8 cellular contexts compared by ENCODE assay signal in genomic region chr19:10105241-10106099, GRCh38. TPM values are rescaled to one million over a fixed set of nuclear protein-coding genes. Genes with fewer than 3 reads are reported as not detected.
A peak's percentile ranks its signal among the peaks of the same experiment; 100 is the strongest.
DNase-seq lines count a peak whose midpoint lies in the region; ATAC-seq and TF ChIP-seq lines count a peak whose summit lies in the region.

No MANE protein-coding gene starts in this region.

- peak; percentile 5 for ATAC-seq in HG02973 (IDR thresholded peaks at IDR 0.05; ENCODE audit: unreplicated experiment)

- peak overlapping the region in 5 of 8 donors; percentile 88 to 92 (median 91) for H3K4me3 ChIP-seq in spleen

- DNase-seq in G401 (ENCODE audit: low spot score), result peak; percentile 14
- peak; percentile 59 for DNase-seq in T-helper 22 cell (ENCODE audit: low read depth)
- peak; percentile 53 for DNase-seq in effector CD4-positive, alpha-beta T cell
- no peak for DNase-seq in spleen
- DNase-seq in NCI-H1930 (lab: John Stamatoyannopoulos, UW), result no peak
- DNase-seq in NCI-H524 (lab: John Stamatoyannopoulos, UW), result no peak
- DNase-seq in NCI-H2107 (lab: John Stamatoyannopoulos, UW), result no peak

- no peaks in the 10 kb centered on the region for H3K27me3 ChIP-seq in spleen (replicated peaks in 1 of 7)

- H3K4me1 ChIP-seq in spleen, result peaks cover 12 to 99% (median 75%) of the 10 kb centered on the region in 6 donors

- peak overlapping the region; percentile 84 to 95 (median 90) for H3K27ac ChIP-seq in spleen

- TF ChIP-seq CTCF in spleen (IDR thresholded peaks at IDR 0.05 in 8 of 11, conservative IDR thresholded peaks at IDR 0.05 in 3 of 11), result no peak

- peaks cover 0 to 35% (median 33%) of the 10 kb centered on the region in 6 donors for H3K36me3 ChIP-seq in spleen

- 22 to 48% (median 29%) methylated on average over 18 of the region's 18 CpGs for WGBS in spleen, 5 donors

- intact Hi-C loops in spleen (cut with DNase I; ENCODE audit: low total_unique reads), result no loop called here

- no peak for TF ChIP-seq POLR2A in spleen (IDR thresholded peaks at IDR 0.05)

- in situ Hi-C loops in G401 (cut with HindIII; ENCODE audit: low sequenced_read_pairs), result no loop called here

- H3K9me3 ChIP-seq in spleen, result no peaks in the 10 kb centered on the region

RNA-seq across cellular contexts. Expression of gene PPAN, which starts 0.7 kb away (rescaled TPM):
- total RNA-seq in G401 (2014; rRNA removed; shearing (Covaris generic)), result 77.4 and 104 TPM in 2 replicates
- 10 to 100 TPM; 26.8 to 52.1 (median 40.9) TPM for total RNA-seq in spleen
- polyA plus RNA-seq in spleen, result 10 to 100 TPM; 46.1 to 90.2 (median 60.3) TPM

RNA-seq across cellular contexts. Expression of gene ANGPTL6, which starts 3.0 kb away (rescaled TPM):
- total RNA-seq in G401 (2014; rRNA removed; shearing (Covaris generic)), result 0.18 and 0.64 TPM in 2 replicates
- 1 to 10 TPM; 1.4 to 4.8 (median 3.4) TPM for total RNA-seq in spleen
- 10 to 100 TPM; 10.6 to 18.4 (median 12.6) TPM for polyA plus RNA-seq in spleen

RNA-seq across cellular contexts. Expression of gene P2RY11, which starts 6.0 kb away (rescaled TPM):
- total RNA-seq in G401 (2014; rRNA removed; shearing (Covaris generic)), result 6.6 and 8.0 TPM in 2 replicates
- 10 to 100 TPM; 10.9 to 24.2 (median 18.2) TPM for total RNA-seq in spleen
- 10 to 100 TPM in 2 of 3 donors, 1 to 10 TPM in 1; 7.9 to 18.2 (median 14.7) TPM for polyA plus RNA-seq in spleen

RNA-seq across cellular contexts. Expression of gene EIF3G, which starts 14.2 kb away (rescaled TPM):
- total RNA-seq in G401 (2014; rRNA removed; shearing (Covaris generic)), result 356 and 383 TPM in 2 replicates
- total RNA-seq in spleen, result 100 to 1,000 TPM; 165 to 209 (median 194) TPM
- 100 to 1,000 TPM; 200 to 262 (median 213) TPM for polyA plus RNA-seq in spleen

RNA-seq across cellular contexts. Expression of gene SHFL, which starts 19.4 kb away (rescaled TPM):
- total RNA-seq in G401 (2014; rRNA removed; shearing (Covaris generic)), result 9.5 and 10.8 TPM in 2 replicates
- total RNA-seq in spleen, result 10 to 100 TPM; 52.2 to 65.6 (median 57.8) TPM
- polyA plus RNA-seq in spleen, result 10 to 100 TPM; 33.0 to 55.8 (median 42.6) TPM

Comparison
In these comparisons a context has a peak if more than half of its experiments do, and no peak if none do; other contexts are left out.
1. DNase-seq: peak in G401 (single experiment), T-helper 22 cell (single experiment) and effector CD4-positive, alpha-beta T cell (single experiment); none in spleen (single experiment), NCI-H1930 (0 of 2), NCI-H524 (0 of 2) and NCI-H2107 (single experiment).